8 cellular contexts compared by ENCODE assay signal in genomic region chr11:34174411-34175041, GRCh38.
DNase-seq lines count a peak whose midpoint lies in the region; ATAC-seq lines count a peak whose summit lies in the region.

No MANE protein-coding gene starts in this region.

- H3K4me3 ChIP-seq in ACC112 (ENCODE audit: low read depth, low read length), result peak overlapping the region; percentile 62

- H3K4me1 ChIP-seq in ACC112 (ENCODE audit: control insufficient read depth, insufficient read depth, low read length, unreplicated experiment), result peaks cover 5% of the 10 kb centered on the region

- H3K79me2 ChIP-seq in ACC112 (ENCODE audit: control insufficient read depth, insufficient read depth, low read length, unreplicated experiment), result no peaks in the 10 kb centered on the region

- H2AFZ ChIP-seq in ACC112 (ENCODE audit: low read length, unreplicated experiment), result no peak overlapping the region

- ATAC-seq in GM18511 (IDR thresholded peaks at IDR 0.05; ENCODE audit: unreplicated experiment), result peak; percentile 92
- ATAC-seq in HG03045 (IDR thresholded peaks at IDR 0.05; ENCODE audit: unreplicated experiment), result peak; percentile 79
- ATAC-seq in left colon, result peak; percentile 100

- no peaks in the 10 kb centered on the region for H3K36me3 ChIP-seq in ACC112 (ENCODE audit: insufficient read depth, low read length)

- peak; percentile 54 for DNase-seq in NCI-H2196 treated with DMSO at 0.1 percent for 48 hours (lab: John Stamatoyannopoulos, UW; ENCODE audit: unreplicated experiment)
- DNase-seq in activated CD4-positive, alpha-beta T cell treated with anti-CD3 and anti-CD28 coated beads for 1 hour, result peak; percentile 70
- peak; percentile 57 for DNase-seq in cerebellar cortex (ENCODE audit: low spot score)
- peak; percentile 68 to 92 for DNase-seq in left colon
- peak; percentile 85 to 91 for DNase-seq in stimulated activated CD4-positive, alpha-beta T cell treated with anti-CD3 and anti-CD28 coated beads, Interleukin-2, amount 100 ng/mL, for 24 hours

- H3K27me3 ChIP-seq in ACC112 (ENCODE audit: insufficient read depth, low read length), result no peaks in the 10 kb centered on the region

- no peak overlapping the region for H3K27ac ChIP-seq in ACC112 (ENCODE audit: low read depth, low read length)

- intact Hi-C loops in left colon (cut with DNase I, micrococcal nuclease), result loop anchor here (2.0 to 5.0 kb wide), 2 partner anchors 183 to 184 kb away; partner anchors contain the start of gene ABTB2 (in 2 of the 2)
